In genomic region chr11:9130297-9130696, GRCh38 we compare ENCODE assay signal across 27 cellular contexts. TPM values are rescaled to one million over a fixed set of nuclear protein-coding genes. Genes with fewer than 3 reads are reported as not detected.
A peak's percentile ranks its signal among the peaks of the same experiment; 100 is the strongest.
DNase-seq lines count a peak whose midpoint lies in the region; ATAC-seq, FAIRE-seq and TF ChIP-seq lines count a peak whose summit lies in the region.
"Had no signal": no experiment of that assay in that cellular context is flagged by ENCODE, and none has a peak within 500 bp of the region (broad histone marks: within the 10 kb centered on the region; RNA-seq: fewer than 3 reads in every experiment).

No MANE protein-coding gene starts in this region.

- FAIRE-seq in K562 (lab: Jason Lieb, UNC), result no peak
- FAIRE-seq: H54, islet of Langerhans had no signal

- H3K9ac ChIP-seq in K562 (ENCODE audit: insufficient read depth in 1 of 2, low read depth in 2 of 2, low read length in 2 of 2), result no peak overlapping the region

- no TSS peak for BruUV-seq in K562 (replicated peaks; lab: Mats Ljungman, UMichigan)

- ATAC-seq in K562 (no peak), HG03039 (IDR thresholded peaks at IDR 0.05; ENCODE audit: unreplicated experiment) (no peak), HG02623 (IDR thresholded peaks at IDR 0.05; ENCODE audit: unreplicated experiment) (no peak)
- ATAC-seq: foreskin keratinocyte, T-helper 17 cell had no signal

- DNase-seq in CD14-positive monocyte (ENCODE audit: low spot score) (no peak), GM20000 (ENCODE audit: low spot score) (peak; percentile 14), NB4 (ENCODE audit: low read depth) (peak; percentile 41), K562 (ENCODE audit: extremely low read depth in 1 of 4, low spot score in 3 of 4) (no peak), G401 (ENCODE audit: low spot score) (no peak), ecto neural progenitor cell (ENCODE audit: low spot score) (no peak)
- DNase-seq: ACHN; C1 segment of cervical spinal cord; cerebellar nuclear complex; DMS 273 treated with DMSO at 0.1 percent for 48 hours; effector CD4-positive, alpha-beta T cell; foreskin keratinocyte; hypothalamus; NCI-H1048; NCI-H187 treated with DMSO at 0.1 percent for 48 hours; NCI-H774; Peyer's patch; T-helper 17 cell; upper lobe of left lung; WERI-Rb-1 had no signal

- no peak for TF ChIP-seq RAD21 in K562 (CRISPR knock-in tag; conservative IDR thresholded peaks at IDR 0.05 in 1 of 2, IDR thresholded peaks at IDR 0.05 in 1 of 2)

- peaks cover 0 to 2% (median 0%) of the 10 kb centered on the region in 7 donors for H3K9me3 Mint-ChIP-seq in CD14-positive monocyte
- H3K9me3 Mint-ChIP-seq: IgD-negative memory B cell had no signal

- H3K4me1 ChIP-seq in K562 (replicated peaks in 1 of 2; ENCODE audit: control insufficient read depth in 2 of 2, insufficient read depth in 2 of 2, low read length in 2 of 2), result no peaks in the 10 kb centered on the region
- H3K4me1 ChIP-seq: foreskin keratinocyte, Peyer's patch, SJSA1 had no signal

- H3K36me3 ChIP-seq in K562 (ENCODE audit: control insufficient read depth, insufficient read depth, low read length), result no peaks in the 10 kb centered on the region
- H3K36me3 ChIP-seq: Peyer's patch, SJSA1, upper lobe of left lung, WERI-Rb-1 had no signal

- H4K20me1 ChIP-seq in K562 (replicated peaks; ENCODE audit: control insufficient read depth, insufficient read depth, low read length), result no peaks in the 10 kb centered on the region

- no peak overlapping the region for H3K4me3 Mint-ChIP-seq in CD14-positive monocyte
- H3K4me3 Mint-ChIP-seq: IgD-negative memory B cell had no signal

- H3K4me3 ChIP-seq in NB4 (ENCODE audit: low read depth, low read length) (no peak overlapping the region), K562 (no peak overlapping the region)
- H3K4me3 ChIP-seq: Peyer's patch, SJSA1, upper lobe of left lung had no signal

- TF ChIP-seq CTCF in CD14-positive monocyte (IDR thresholded peaks at IDR 0.05) (peak; percentile 30), GM20000 (IDR thresholded peaks at IDR 0.05; ENCODE audit: extremely low read depth, missing control alignments) (no peak), NB4 (IDR thresholded peaks at IDR 0.05; ENCODE audit: low read depth, low read length) (no peak), K562 (IDR thresholded peaks at IDR 0.05 in 2 of 3, conservative IDR thresholded peaks at IDR 0.05 in 1 of 3; ENCODE audit: insufficient read depth in 2 of 3, low read depth in 1 of 3, low read length in 3 of 3) (no peak)

- no peak overlapping the region for H3K27ac ChIP-seq in K562 (ENCODE audit: extremely low read depth, low read depth, low read length)
- H3K27ac ChIP-seq: foreskin keratinocyte, Peyer's patch, SJSA1, upper lobe of left lung, WERI-Rb-1 had no signal

- TF ChIP-seq EP300 in K562 (IDR thresholded peaks at IDR 0.05; ENCODE audit: low read length), result no peak

- no peak overlapping the region for H2AFZ ChIP-seq in K562 (ENCODE audit: low read depth, low read length)

- H3K36me3 Mint-ChIP-seq in CD14-positive monocyte, result peaks cover 13 to 26% of the 10 kb centered on the region in 2 donors

- H3K9me1 ChIP-seq in K562 (ENCODE audit: control insufficient read depth, insufficient read depth, low read length), result no peaks in the 10 kb centered on the region

- H3K27ac Mint-ChIP-seq in CD14-positive monocyte, result peak overlapping the region in 5 of 7 donors; percentile 32 to 74 (median 69)
- H3K27ac Mint-ChIP-seq: IgD-negative memory B cell, progenitor cell of endocrine pancreas, T-helper 17 cell had no signal

- intact Hi-C loops in CD14-positive monocyte (cut with micrococcal nuclease), result no loop called here
- intact Hi-C loops in K562 (cut with micrococcal nuclease), result loop anchor here (5.0 kb wide), 1 partner anchor 33 kb away; no protein-coding TSS in a partner anchor

- no peak overlapping the region for H3K4me2 ChIP-seq in K562 (ENCODE audit: insufficient read depth, low read length)

- WGBS in K562 (ENCODE audit: insufficient coverage, low coverage, missing lambda C conversion rate), result 88% methylated on average over 1 of the region's 1 CpG

- H3K79me2 ChIP-seq in K562 (ENCODE audit: control insufficient read depth, insufficient read depth, low read length), result no peaks in the 10 kb centered on the region

- POLR2A ChIA-PET in K562 (lab: Yijun Ruan, JAX), result interaction anchor here (0.6 to 1.1 kb wide), 2 partner anchors 32 to 115 kb away, joined by 3 read pairs; no protein-coding TSS in a partner anchor

- in situ Hi-C loops in K562 (cut with MboI), result loop anchor here (10.0 kb wide), 1 partner anchor 115 kb away; no protein-coding TSS in a partner anchor
- in situ Hi-C loops in G401 (cut with HindIII; ENCODE audit: low sequenced_read_pairs), result no loop called here

- CTCF ChIA-PET in K562 (lab: Yijun Ruan, JAX; ENCODE audit: low intra/inter-chr PET ratio), result no interaction called here

- H3K4me1 Mint-ChIP-seq in CD14-positive monocyte, result peaks cover 16% of the 10 kb centered on the region
- H3K4me1 Mint-ChIP-seq: IgD-negative memory B cell had no signal

- H3K27me3 ChIP-seq in K562 (ENCODE audit: control insufficient read depth in 2 of 2, insufficient read depth in 2 of 2, low read length in 2 of 2), result no peaks in the 10 kb centered on the region
- H3K27me3 ChIP-seq: foreskin keratinocyte, Peyer's patch, SJSA1, upper lobe of left lung had no signal

- no peaks in the 10 kb centered on the region for H3K9me3 ChIP-seq in K562 (replicated peaks; ENCODE audit: control insufficient read depth, insufficient read depth, low read depth, low read length)
- H3K9me3 ChIP-seq: Peyer's patch, SJSA1, upper lobe of left lung had no signal

- peaks cover 1 to 3% (median 2%) of the 10 kb centered on the region in 3 donors for H3K27me3 Mint-ChIP-seq in CD14-positive monocyte (ENCODE audit: low read depth in 3 of 3)
- H3K27me3 Mint-ChIP-seq: IgD-negative memory B cell, progenitor cell of endocrine pancreas, T-helper 17 cell had no signal

- TF ChIP-seq POLR2A in NB4 (IDR thresholded peaks at IDR 0.05; ENCODE audit: extremely low read depth, insufficient read length), result no peak
- no peak for TF ChIP-seq POLR2A in K562 (conservative IDR thresholded peaks at IDR 0.05)

TF ChIP-seq in K562, 482 proteins besides CTCF, POLR2A, EP300 and RAD21:
- TF ChIP-seq HNRNPL (IDR thresholded peaks at IDR 0.05; ENCODE audit: low read depth, low read length), result no peak
- peak; percentile 81 for TF ChIP-seq SPI1 (IDR thresholded peaks at IDR 0.05; ENCODE audit: borderline replicate concordance, low read depth, low read length)
- no peak for TF ChIP-seq IRF2 (CRISPR knock-in tag; IDR thresholded peaks at IDR 0.05)

RNA-seq across cellular contexts. Expression of gene SCUBE2, which starts 38.9 kb away (rescaled TPM):
- polyA plus RNA-seq in CD14-positive monocyte (under 1 TPM in 1 of 2 donors, not detected in 1; 0.21 TPM), K562 (2011; rRNA removed) (0.07 and 0.15 TPM in 2 replicates), K562 (2014; fragmentation: Illumina TruSeq; extraction: Trizol) (not detected in 2 replicates), K562 (2014; fragmentation: Nextera tagmentation; extraction: Ambion mirVana) (under 1 TPM in 1 of 2 experiments, not detected in 1; 0.06 TPM), K562 (2014; rRNA removed) (0.16 TPM in 1 of 2 replicates, not detected in the other)
- 0.74 and 2.3 TPM in 2 replicates for total RNA-seq in K562 (2011; cell fraction: chromatin; rRNA removed; ENCODE audit: low replicate concordance)
- 1.2 and 1.4 TPM in 2 replicates for total RNA-seq in K562 (2011; cell fraction: nucleolus; rRNA removed)
- 0.99 TPM in 1 of 2 replicates, not detected in the other for total RNA-seq in K562 (2011; cell fraction: nucleoplasm; rRNA removed)
- total RNA-seq in K562 (2014; rRNA removed) (0.41 TPM in 1 of 2 replicates, not detected in the other), K562 (2014; rRNA removed; fragmentation: Illumina TruSeq; extraction: Trizol) (0.35 TPM in 1 of 2 replicates, not detected in the other), K562 (2015; rRNA removed; fragmentation: Illumina TruSeq; extraction: Trizol) (0.30 and 0.40 TPM in 2 replicates), K562 (2021) (0.16 TPM in 1 of 2 replicates, not detected in the other)
- 0.12 TPM in 1 of 2 replicates, not detected in the other for polyA plus RNA-seq in K562 (2011; cell fraction: cytosol; rRNA removed)
- 0.24 and 0.29 TPM in 2 replicates for polyA plus RNA-seq in K562 (2011; cell fraction: nucleus; rRNA removed)
- polyA plus RNA-seq in K562 (2012), result 0.14 and 0.22 TPM in 2 replicates
- not detected in 2 replicates for polyA minus RNA-seq in K562 (2011; rRNA and poly(A)+ RNA removed)
- not detected in 2 replicates for polyA minus RNA-seq in K562 (2011; cell fraction: cytosol; rRNA and poly(A)+ RNA removed)
- polyA minus RNA-seq in K562 (2011; cell fraction: nucleus; rRNA and poly(A)+ RNA removed), result 1.1 TPM in 1 of 2 replicates, not detected in the other
- 0.06 TPM in 1 of 2 replicates, not detected in the other for total RNA-seq in G401 (2014; rRNA removed; shearing (Covaris generic))
- total RNA-seq: SJSA1 had no signal
- polyA plus RNA-seq: IgD-negative memory B cell had no signal

Comparison
In these comparisons a context has a peak if more than half of its experiments do, and no peak if none do; other contexts are left out.
1. DNase-seq: peak in GM20000 (single experiment) and NB4 (single experiment); none in CD14-positive monocyte (single experiment), K562 (0 of 4), G401 (single experiment) and ecto neural progenitor cell (single experiment).